In genomic region chr1:206672011-206672688, GRCh38 we compare ENCODE assay signal across 1 cellular context.
TF ChIP-seq lines count a peak whose summit lies in the region.

No MANE protein-coding gene starts in this region.

TF ChIP-seq in K562, 482 proteins besides CTCF, POLR2A, EP300 and RAD21 (continued from another document and continues in another):
- TF ChIP-seq ZNF318 (IDR thresholded peaks at IDR 0.05; ENCODE audit: borderline replicate concordance in 1 of 2, low read depth in 1 of 2) (0 out of 4 replicates have a peak, but pooled peaks of 1 of the 2 experiments have one; percentile 32), EHMT2 (IDR thresholded peaks at IDR 0.05) (peak; percentile 71), HES1 (IDR thresholded peaks at IDR 0.05; ENCODE audit: low read depth) (no peak), TAF7 (tag; IDR thresholded peaks at IDR 0.05) (no peak), SPI1 (IDR thresholded peaks at IDR 0.05; ENCODE audit: borderline replicate concordance, low read depth, low read length) (peak; percentile 53; the same call in 1 of the 2 replicates), ZNF518B (CRISPR knock-in tag; IDR thresholded peaks at IDR 0.05) (no peak), ARID3A (IDR thresholded peaks at IDR 0.05; ENCODE audit: borderline replicate concordance, low read depth, low read length) (no peak), BRD4 (IDR thresholded peaks at IDR 0.05) (peak; percentile 88), CBFA2T3 (IDR thresholded peaks at IDR 0.05) (peak; percentile 94), TBP (optimal IDR thresholded peaks at IDR 0.05; ENCODE audit: low read depth, low read length) (no peak), PKNOX1 (IDR thresholded peaks at IDR 0.05) (no peak), TRIM24 (IDR thresholded peaks at IDR 0.05) (peak in 1 of 2 experiments; percentile 68; a peak in 2 of 4 replicates), CREB1 (IDR thresholded peaks at IDR 0.05) (0 out of 2 replicates have a peak, but pooled peaks have one; percentile 38), CREB1 (CRISPR knock-in tag; IDR thresholded peaks at IDR 0.05) (no peak), SP2 (IDR thresholded peaks at IDR 0.05; ENCODE audit: extremely low read depth, low read depth, low read length, poor library complexity, severe bottlenecking) (no peak), PHB2 (IDR thresholded peaks at IDR 0.05; ENCODE audit: low read depth) (peak; percentile 54; the same call in 1 of the 2 replicates), MXD1 (CRISPR knock-in tag; IDR thresholded peaks at IDR 0.05; ENCODE audit: borderline replicate concordance, poor library complexity, severe bottlenecking) (no peak), FOXK2 (conservative IDR thresholded peaks at IDR 0.05 in 1 of 2, IDR thresholded peaks at IDR 0.05 in 1 of 2; ENCODE audit: low read depth in 2 of 2) (no peak), ELF2 (CRISPR knock-in tag; IDR thresholded peaks at IDR 0.05) (peak; percentile 39; the same call in 1 of the 2 replicates), HNRNPK (IDR thresholded peaks at IDR 0.05; ENCODE audit: low read depth, low read length, poor library complexity, severe bottlenecking) (no peak), E4F1 (CRISPR knock-in tag; IDR thresholded peaks at IDR 0.05; ENCODE audit: borderline replicate concordance) (no peak), ATF3 (IDR thresholded peaks at IDR 0.05) (peak; percentile 53; the same call in 1 of the 2 replicates), ATF3 (CRISPR knock-in tag; conservative IDR thresholded peaks at IDR 0.05) (no peak), MIER1 (IDR thresholded peaks at IDR 0.05; ENCODE audit: low read depth) (no peak), POLR2H (tag; IDR thresholded peaks at IDR 0.05; ENCODE audit: low read depth) (no peak), CREM (IDR thresholded peaks at IDR 0.05; ENCODE audit: low read depth) (peak; percentile 75), TCF7L2 (IDR thresholded peaks at IDR 0.05; ENCODE audit: low read depth, low read length) (no peak)
